In genomic region chr22:45602824-45603301, GRCh38 we compare ENCODE assay signal across 8 cellular contexts.
DNase-seq lines count a peak whose midpoint lies in the region; ATAC-seq and TF ChIP-seq lines count a peak whose summit lies in the region.

No MANE protein-coding gene starts in this region.

- H3K4me3 ChIP-seq in BE2C (ENCODE audit: low read depth, low read length) (peak overlapping the region; percentile 56), HFF-Myc (replicated peaks; ENCODE audit: low read depth, low read length) (no peak overlapping the region)

- H3K27me3 Mint-ChIP-seq in glutamatergic neuron (ENCODE audit: unreplicated experiment), result peaks cover 11% of the 10 kb centered on the region
- H3K27me3 Mint-ChIP-seq in activated CD4-positive, alpha-beta memory T cell treated with anti-CD3 and anti-CD28 coated beads, Interleukin-2, amount 10 ng/mL, durations not matched to agents 7 days and 5 days, result peaks cover 15% of the 10 kb centered on the region
- H3K27me3 Mint-ChIP-seq in activated CD4-positive, alpha-beta T cell treated with anti-CD3 and anti-CD28 coated beads, Interleukin-2, amount 10 ng/mL, durations not matched to agents 24 days and 14 days, result peaks cover 4% of the 10 kb centered on the region

- H3K36me3 ChIP-seq in BE2C, result no peaks in the 10 kb centered on the region

- H3K4me1 ChIP-seq in BE2C, result peaks cover 27% of the 10 kb centered on the region

- H3K4me3 Mint-ChIP-seq in glutamatergic neuron (ENCODE audit: unreplicated experiment), result peak overlapping the region; percentile 38
- no peak overlapping the region for H3K4me3 Mint-ChIP-seq in activated CD4-positive, alpha-beta memory T cell treated with anti-CD3 and anti-CD28 coated beads, Interleukin-2, amount 10 ng/mL, durations not matched to agents 7 days and 5 days
- no peak overlapping the region for H3K4me3 Mint-ChIP-seq in activated CD4-positive, alpha-beta T cell treated with anti-CD3 and anti-CD28 coated beads, Interleukin-2, amount 10 ng/mL, durations not matched to agents 24 days and 14 days

- H3K9me3 Mint-ChIP-seq in glutamatergic neuron (ENCODE audit: unreplicated experiment), result peaks cover 5% of the 10 kb centered on the region
- no peaks in the 10 kb centered on the region for H3K9me3 Mint-ChIP-seq in activated CD4-positive, alpha-beta memory T cell treated with anti-CD3 and anti-CD28 coated beads, Interleukin-2, amount 10 ng/mL, durations not matched to agents 7 days and 5 days
- no peaks in the 10 kb centered on the region for H3K9me3 Mint-ChIP-seq in activated CD4-positive, alpha-beta T cell treated with anti-CD3 and anti-CD28 coated beads, Interleukin-2, amount 10 ng/mL, durations not matched to agents 24 days and 14 days

- peak; percentile 95 for DNase-seq in BE2C
- DNase-seq in HFF-Myc (ENCODE audit: extremely low read depth, low read depth), result peak; percentile 76
- DNase-seq in SHP77 treated with DMSO at 0.1 percent for 48 hours (lab: John Stamatoyannopoulos, UW), result peak; percentile 81
- no peak for DNase-seq in glutamatergic neuron
- no peak for DNase-seq in activated CD4-positive, alpha-beta memory T cell treated with anti-CD3 and anti-CD28 coated beads, Interleukin-2, amount 10 ng/mL, durations not matched to agents 7 days and 5 days
- DNase-seq in activated CD4-positive, alpha-beta T cell treated with anti-CD3 and anti-CD28 coated beads, Interleukin-2, amount 10 ng/mL, durations not matched to agents 24 days and 14 days, result no peak

- no peaks in the 10 kb centered on the region for H3K27me3 ChIP-seq in BE2C

- peaks cover 5% of the 10 kb centered on the region for H3K36me3 Mint-ChIP-seq in glutamatergic neuron (ENCODE audit: unreplicated experiment)
- H3K36me3 Mint-ChIP-seq in activated CD4-positive, alpha-beta memory T cell treated with anti-CD3 and anti-CD28 coated beads, Interleukin-2, amount 10 ng/mL, durations not matched to agents 7 days and 5 days (ENCODE audit: low read depth), result no peaks in the 10 kb centered on the region
- H3K36me3 Mint-ChIP-seq in activated CD4-positive, alpha-beta T cell treated with anti-CD3 and anti-CD28 coated beads, Interleukin-2, amount 10 ng/mL, durations not matched to agents 24 days and 14 days (ENCODE audit: low read depth), result no peaks in the 10 kb centered on the region

- peaks cover 17% of the 10 kb centered on the region for H3K4me1 Mint-ChIP-seq in glutamatergic neuron (ENCODE audit: low read depth, unreplicated experiment)
- peaks cover 6% of the 10 kb centered on the region for H3K4me1 Mint-ChIP-seq in activated CD4-positive, alpha-beta memory T cell treated with anti-CD3 and anti-CD28 coated beads, Interleukin-2, amount 10 ng/mL, durations not matched to agents 7 days and 5 days
- H3K4me1 Mint-ChIP-seq in activated CD4-positive, alpha-beta T cell treated with anti-CD3 and anti-CD28 coated beads, Interleukin-2, amount 10 ng/mL, durations not matched to agents 24 days and 14 days, result no peaks in the 10 kb centered on the region

- POLR2A ChIA-PET in activated CD4-positive, alpha-beta memory T cell treated with anti-CD3 and anti-CD28 coated beads, Interleukin-2, amount 10 ng/mL, durations not matched to agents 7 days and 5 days (lab: Charles Lee), result no interaction called here

- CTCF ChIA-PET in activated CD4-positive, alpha-beta memory T cell treated with anti-CD3 and anti-CD28 coated beads, Interleukin-2, amount 10 ng/mL, durations not matched to agents 7 days and 5 days (lab: Charles Lee), result no interaction called here

- ATAC-seq in GM18868 (IDR thresholded peaks at IDR 0.05; ENCODE audit: unreplicated experiment) (no peak), GM21367 (IDR thresholded peaks at IDR 0.05; ENCODE audit: unreplicated experiment) (no peak)

- intact Hi-C loops in activated CD4-positive, alpha-beta T cell treated with anti-CD3 and anti-CD28 coated beads, Interleukin-2, amount 10 ng/mL, durations not matched to agents 24 days and 14 days (cut with micrococcal nuclease), result no loop called here

- H3K27ac Mint-ChIP-seq in glutamatergic neuron (ENCODE audit: unreplicated experiment), result no peak overlapping the region
- no peak overlapping the region for H3K27ac Mint-ChIP-seq in activated CD4-positive, alpha-beta memory T cell treated with anti-CD3 and anti-CD28 coated beads, Interleukin-2, amount 10 ng/mL, durations not matched to agents 7 days and 5 days
- H3K27ac Mint-ChIP-seq in activated CD4-positive, alpha-beta T cell treated with anti-CD3 and anti-CD28 coated beads, Interleukin-2, amount 10 ng/mL, durations not matched to agents 24 days and 14 days, result no peak overlapping the region

- TF ChIP-seq CTCF in BE2C (IDR thresholded peaks at IDR 0.05; ENCODE audit: low read depth, low read length) (no peak), HFF-Myc (IDR thresholded peaks at IDR 0.05; ENCODE audit: low read depth, low read length, missing control alignments) (no peak), glutamatergic neuron (IDR thresholded peaks at IDR 0.05; ENCODE audit: partially characterized antibody, unreplicated experiment) (no peak)

- no peaks in the 10 kb centered on the region for H3K9me3 ChIP-seq in BE2C

Comparison
In these comparisons a context has a peak if more than half of its experiments do, and no peak if none do; other contexts are left out.
1. DNase-seq: peak in BE2C (single experiment), HFF-Myc (single experiment) and SHP77 treated with DMSO at 0.1 percent for 48 hours (single experiment); none in glutamatergic neuron (single experiment), activated CD4-positive, alpha-beta memory T cell treated with anti-CD3 and anti-CD28 coated beads, Interleukin-2, amount 10 ng/mL, durations not matched to agents 7 days and 5 days (single experiment) and activated CD4-positive, alpha-beta T cell treated with anti-CD3 and anti-CD28 coated beads, Interleukin-2, amount 10 ng/mL, durations not matched to agents 24 days and 14 days (single experiment).